8 cellular contexts compared by ENCODE assay signal in genomic region chr6:28136585-28137457, GRCh38. TPM values are rescaled to one million over a fixed set of nuclear protein-coding genes. Genes with fewer than 3 reads are reported as not detected.
DNase-seq lines count a peak whose midpoint lies in the region; ATAC-seq, FAIRE-seq and TF ChIP-seq lines count a peak whose summit lies in the region.

No MANE protein-coding gene starts in this region.

- TF ChIP-seq CTCF in hepatocyte (IDR thresholded peaks at IDR 0.05; ENCODE audit: poor library complexity) (no peak), D721Med (IDR thresholded peaks at IDR 0.05; ENCODE audit: insufficient read depth, missing control alignments) (no peak)

- peak; percentile 84 to 85 for DNase-seq in NCI-H1930 (lab: John Stamatoyannopoulos, UW)
- peak; percentile 51 for DNase-seq in T-helper 9 cell
- peak; percentile 96 for DNase-seq in astrocyte of the hippocampus (ENCODE audit: low read depth, low spot score)
- DNase-seq in hepatocyte (ENCODE audit: low spot score): peak; percentile 93
- peak; percentile 84 for DNase-seq in renal cortical epithelial cell (ENCODE audit: low read depth)
- DNase-seq in D721Med (ENCODE audit: insufficient read length, low spot score): no peak

- peak overlapping the region; percentile 86 for H3K4me2 ChIP-seq in hepatocyte

- H3K79me2 ChIP-seq in hepatocyte: peaks cover 46% of the 10 kb centered on the region

- H3K27me3 ChIP-seq in hepatocyte: no peaks in the 10 kb centered on the region

- under 1% methylated on average over 57 of the region's 57 CpGs for WGBS in hepatocyte (ENCODE audit: low lambda C conversion rate, missing lambda C conversion rate)

- no peaks in the 10 kb centered on the region for H3K9me2 ChIP-seq in hepatocyte (replicated peaks; ENCODE audit: insufficient read depth)

- H3K4me1 ChIP-seq in hepatocyte (ENCODE audit: insufficient read depth): peaks cover 8% of the 10 kb centered on the region

- H3K36me3 ChIP-seq in hepatocyte (replicated peaks; ENCODE audit: insufficient read depth, low read depth): no peaks in the 10 kb centered on the region

- no peaks in the 10 kb centered on the region for H3K9me3 ChIP-seq in hepatocyte (ENCODE audit: low read depth)

- no peaks in the 10 kb centered on the region for H4K20me1 ChIP-seq in hepatocyte (ENCODE audit: insufficient read depth, poor library complexity, severe bottlenecking)

- H3K4me3 ChIP-seq in hepatocyte: peak overlapping the region; percentile 76

- peak overlapping the region; percentile 90 for H3K27ac ChIP-seq in hepatocyte

- no peak for FAIRE-seq in D721Med (lab: Jason Lieb, UNC)

- peak; percentile 68 for ATAC-seq in GM18498 (IDR thresholded peaks at IDR 0.05; ENCODE audit: unreplicated experiment)
- peak; percentile 64 for ATAC-seq in HG02943 (IDR thresholded peaks at IDR 0.05; ENCODE audit: low read depth, unreplicated experiment)

- H2AFZ ChIP-seq in hepatocyte: peak overlapping the region; percentile 99

RNA-seq across cellular contexts. Expression of gene ZKSCAN8, which starts 4.9 kb away (rescaled TPM):
- total RNA-seq in hepatocyte (18.2 and 21.2 TPM in 2 replicates), renal cortical epithelial cell (7.6 and 33.1 TPM in 2 replicates)
- 3.2 and 4.1 TPM in 2 replicates for polyA plus RNA-seq in hepatocyte

RNA-seq across cellular contexts. Expression of gene ZSCAN16, which starts 12.4 kb away (rescaled TPM):
- total RNA-seq in hepatocyte (4.1 and 4.3 TPM in 2 replicates), renal cortical epithelial cell (8.0 and 8.7 TPM in 2 replicates)
- polyA plus RNA-seq in hepatocyte: 5.4 and 6.7 TPM in 2 replicates

RNA-seq across cellular contexts. Expression of gene ZNF165, which starts 56.5 kb away (rescaled TPM):
- total RNA-seq in hepatocyte (6.5 and 9.4 TPM in 2 replicates), renal cortical epithelial cell (2.4 and 3.5 TPM in 2 replicates)
- polyA plus RNA-seq in hepatocyte: 4.8 and 5.9 TPM in 2 replicates
